In genomic region chr6:19492631-19493030, GRCh38 we compare ENCODE assay signal across 1 cellular context.
TF ChIP-seq lines count a peak whose summit lies in the region.

No MANE protein-coding gene starts in this region.

TF ChIP-seq in A549, 52 proteins besides CTCF, POLR2A, EP300 and RAD21 (continued from another document):
- no peak for TF ChIP-seq KDM5A (IDR thresholded peaks at IDR 0.05)
